Comparison of ENCODE assay signal across 15 cellular contexts in genomic region chr2:28357055-28357454, GRCh38. TPM values are rescaled to one million over a fixed set of nuclear protein-coding genes. Genes with fewer than 3 reads are reported as not detected.
DNase-seq lines count a peak whose midpoint lies in the region; ATAC-seq, FAIRE-seq and TF ChIP-seq lines count a peak whose summit lies in the region.
"Had no signal": no experiment of that assay in that cellular context is flagged by ENCODE, and none has a peak within 500 bp of the region (broad histone marks: within the 10 kb centered on the region; RNA-seq: fewer than 3 reads in every experiment).

No MANE protein-coding gene starts in this region.

- H3K36me3 ChIP-seq in mucosa of stomach (ENCODE audit: control insufficient read depth, insufficient read depth, low read length), result no peaks in the 10 kb centered on the region
- no peaks in the 10 kb centered on the region for H3K36me3 ChIP-seq in thoracic aorta
- H3K36me3 ChIP-seq in small intestine (ENCODE audit: control insufficient read depth in 2 of 2, insufficient read depth in 2 of 2, low read length in 2 of 2), result no peaks in the 10 kb centered on the region
- H3K36me3 ChIP-seq in HAP-1 (replicated peaks), result no peaks in the 10 kb centered on the region

- TF ChIP-seq CTCF in VCaP (conservative IDR thresholded peaks at IDR 0.05) (no peak), thoracic aorta (IDR thresholded peaks at IDR 0.05) (no peak)

- peak overlapping the region; percentile 76 for H3K27ac ChIP-seq in VCaP
- H3K27ac ChIP-seq in thoracic aorta, result peak overlapping the region; percentile 84 to 85
- no peak overlapping the region for H3K27ac ChIP-seq in small intestine (ENCODE audit: low read depth in 1 of 2, low read length in 1 of 2)

- in situ Hi-C loops in HAP-1 (cut with MboI; ENCODE audit: low sequenced_read_pairs), result no loop called here

- H3K4me1 ChIP-seq in mucosa of stomach (ENCODE audit: control insufficient read depth, insufficient read depth, low read length) (peaks cover 54% of the 10 kb centered on the region), thoracic aorta (ENCODE audit: control insufficient read depth in 1 of 2, low read depth in 2 of 2) (peaks cover 16 to 20% of the 10 kb centered on the region in 2 donors), small intestine (ENCODE audit: control insufficient read depth in 2 of 2, insufficient read depth in 1 of 2, low read depth in 1 of 2, low read length in 1 of 2) (peaks cover 6 to 10% of the 10 kb centered on the region in 2 donors), HAP-1 (no peaks in the 10 kb centered on the region)

- H3K27me3 ChIP-seq in mucosa of stomach (ENCODE audit: control insufficient read depth, insufficient read depth, low read length), result no peaks in the 10 kb centered on the region
- no peaks in the 10 kb centered on the region for H3K27me3 ChIP-seq in thoracic aorta (replicated peaks; ENCODE audit: insufficient read depth)
- H3K27me3 ChIP-seq in small intestine (ENCODE audit: control insufficient read depth in 2 of 2, insufficient read depth in 2 of 2, low read length in 2 of 2), result no peaks in the 10 kb centered on the region
- no peaks in the 10 kb centered on the region for H3K27me3 ChIP-seq in HAP-1 (ENCODE audit: low read depth)

- H3K9me3 ChIP-seq in mucosa of stomach (ENCODE audit: control insufficient read depth, low read length) (no peaks in the 10 kb centered on the region), thoracic aorta (no peaks in the 10 kb centered on the region), small intestine (ENCODE audit: control insufficient read depth, low read depth) (no peaks in the 10 kb centered on the region), HAP-1 (no peaks in the 10 kb centered on the region)

- 89 to 94% (median 94%) methylated on average over 5 of the region's 5 CpGs for WGBS in small intestine, 3 donors

- DNase-seq in M059J (ENCODE audit: low read depth) (peak; percentile 26), thoracic aorta (ENCODE audit: low spot score) (no peak), small intestine (no peak), HAP-1 (ENCODE audit: low spot score in 2 of 2) (no peak)
- DNase-seq: activated T-cell treated with anti-CD3 and anti-CD28 coated beads for 4 hours; CD8-positive, alpha-beta T cell; NK-92 treated with Interleukin-12 subunit alpha and Interleukin-12 subunit beta, amount 100 ng/mL, for 24 hours; stimulated activated CD4-positive, alpha-beta T cell treated with anti-CD3 and anti-CD28 coated beads, Interleukin-4, amount 100 ng/mL, for 1 hour; stimulated activated naive CD4-positive, alpha-beta T cell had no signal

- H3K4me3 ChIP-seq in mucosa of stomach (ENCODE audit: low read length) (no peak overlapping the region), thoracic aorta (no peak overlapping the region), small intestine (ENCODE audit: low read depth in 1 of 2, low read length in 2 of 2) (no peak overlapping the region), HAP-1 (no peak overlapping the region)

- peak overlapping the region; percentile 36 for H3K9ac ChIP-seq in mucosa of stomach (ENCODE audit: low read length)
- H3K9ac ChIP-seq: parathyroid adenoma had no signal

- FAIRE-seq in small intestine (lab: Jason Lieb, UNC), result no peak
- FAIRE-seq: colon had no signal

- ATAC-seq in thoracic aorta (ENCODE audit: insufficient number of reproducible peaks, low FRiP score, low read depth) (no peak), HG02970 (IDR thresholded peaks at IDR 0.05; ENCODE audit: low FRiP score, unreplicated experiment) (no peak)
- ATAC-seq: CD8-positive, alpha-beta T cell; WTC11 had no signal

RNA-seq across cellular contexts. Expression of gene FOSL2, which starts 35.6 kb away (rescaled TPM):
- total RNA-seq in M059J (2014; rRNA removed; shearing (Covaris generic)), result 42.9 and 75.2 TPM in 2 replicates
- total RNA-seq in thoracic aorta, result 100 to 1,000 TPM; 188 to 311 TPM
- polyA plus RNA-seq in small intestine, result 10 to 100 TPM; 29.2 to 41.4 (median 40.0) TPM

Comparison
In these comparisons a context has a peak if more than half of its experiments do, and no peak if none do; other contexts are left out.
1. H3K27ac ChIP-seq: peak in VCaP (single experiment) and thoracic aorta (2 of 2); none in small intestine (0 of 2).